ENCODE assay signal across 31 cellular contexts in genomic region chr6:107207251-107207890, GRCh38.
"Had no signal": no experiment of that assay in that cellular context is flagged by ENCODE, and none has a peak within 500 bp of the region (broad histone marks: within the 10 kb centered on the region; RNA-seq: fewer than 3 reads in every experiment).

No MANE protein-coding gene starts in this region.

- H3K27ac ChIP-seq: body of pancreas, esophagus muscularis mucosa, gastroesophageal sphincter, heart right ventricle, hepatocyte, VCaP had no signal

- H3K9me3 Mint-ChIP-seq: activated CD4-positive, alpha-beta T cell treated with anti-CD3 and anti-CD28 coated beads, Interleukin-2, amount 10 ng/mL, durations not matched to agents 24 days and 14 days; activated T-helper 17 cell treated with anti-CD3 and anti-CD28 coated beads, Interleukin-2, amount 50 U/mL, for 72 hours had no signal

- DNase-seq: activated B cell treated with CpG ODN at 0.5 μM for 24 hours; activated CD4-positive, alpha-beta T cell treated with anti-CD3 and anti-CD28 coated beads, Interleukin-2, amount 10 ng/mL, durations not matched to agents 24 days and 14 days; activated CD4-positive, alpha-beta T cell treated with anti-CD3 and anti-CD28 coated beads, Interleukin-2, amount 50 U/mL, for 4 hours; activated CD8-positive, alpha-beta memory T cell treated with anti-CD3 and anti-CD28 coated beads for 24 hours; activated CD8-positive, alpha-beta T cell treated with anti-CD3 and anti-CD28 coated beads for 36 hours; activated effector memory CD4-positive, alpha-beta T cell treated with Interleukin-2 at 50 U/mL for 16 hours; activated gamma-delta T cell treated with Interleukin-2 at 50 U/mL for 16 hours; activated naive CD4-positive, alpha-beta T cell treated with anti-CD3 and anti-CD28 coated beads, Interleukin-2, amount 50 U/mL, for 16 hours; activated naive CD4-positive, alpha-beta T cell treated with Interleukin-2 at 50 U/mL for 16 hours; activated T-cell treated with anti-CD3 and anti-CD28 coated beads, Interleukin-2, amount 50 U/mL, for 4 hours; amygdala; aorta; body of pancreas; caudate nucleus; cortex of kidney; dermis blood vessel endothelial cell; effector CD4-positive, alpha-beta T cell; effector memory CD8-positive, alpha-beta T cell; erythroblast; foreskin melanocyte; heart right ventricle; T-helper 2 cell had no signal

- ATAC-seq: activated CD4-positive, CD25-positive, alpha-beta regulatory T cell treated with anti-CD3 and anti-CD28 coated beads, Interleukin-2, amount 50 U/mL, for 24 hours; activated CD8-positive, alpha-beta T cell treated with anti-CD3 and anti-CD28 coated beads for 36 hours; activated T-cell treated with anti-CD3 and anti-CD28 coated beads, Interleukin-2, amount 50 U/mL, for 4 hours; activated T-helper 17 cell treated with anti-CD3 and anti-CD28 coated beads, Interleukin-2, amount 50 U/mL, for 72 hours; body of pancreas; effector memory CD8-positive, alpha-beta T cell; gastroesophageal sphincter; heart right ventricle had no signal

- H3K4me2 ChIP-seq: hepatocyte had no signal

- H3K79me2 ChIP-seq: hepatocyte had no signal

- FAIRE-seq: colon, TTC549 had no signal

- H3K27me3 Mint-ChIP-seq: activated B cell treated with CpG ODN at 0.5 μM for 24 hours; activated CD4-positive, alpha-beta T cell treated with anti-CD3 and anti-CD28 coated beads, Interleukin-2, amount 10 ng/mL, durations not matched to agents 24 days and 14 days; activated CD8-positive, alpha-beta T cell treated with anti-CD3 and anti-CD28 coated beads for 36 hours; activated naive CD8-positive, alpha-beta T cell; activated T-helper 17 cell treated with anti-CD3 and anti-CD28 coated beads, Interleukin-2, amount 50 U/mL, for 72 hours; effector memory CD8-positive, alpha-beta T cell had no signal

- H3K27me3 ChIP-seq: body of pancreas, esophagus muscularis mucosa, gastroesophageal sphincter, heart right ventricle, hepatocyte had no signal

- H2AFZ ChIP-seq: hepatocyte had no signal

- H3K4me3 ChIP-seq: body of pancreas, esophagus muscularis mucosa, gastroesophageal sphincter, heart right ventricle, hepatocyte had no signal

- H3K9me3 ChIP-seq: body of pancreas, gastroesophageal sphincter had no signal

- H3K4me1 Mint-ChIP-seq: activated B cell treated with CpG ODN at 0.5 μM for 24 hours; activated CD4-positive, alpha-beta T cell treated with anti-CD3 and anti-CD28 coated beads, Interleukin-2, amount 10 ng/mL, durations not matched to agents 24 days and 14 days; activated T-helper 17 cell treated with anti-CD3 and anti-CD28 coated beads, Interleukin-2, amount 50 U/mL, for 72 hours had no signal

- H3K27ac Mint-ChIP-seq: activated B cell treated with CpG ODN at 0.5 μM for 24 hours; activated CD4-positive, alpha-beta T cell treated with anti-CD3 and anti-CD28 coated beads, Interleukin-2, amount 10 ng/mL, durations not matched to agents 24 days and 14 days; activated CD8-positive, alpha-beta T cell treated with anti-CD3 and anti-CD28 coated beads for 36 hours; activated naive CD8-positive, alpha-beta T cell; activated T-helper 17 cell treated with anti-CD3 and anti-CD28 coated beads, Interleukin-2, amount 50 U/mL, for 72 hours; effector memory CD8-positive, alpha-beta T cell had no signal

- H3K4me3 Mint-ChIP-seq: activated B cell treated with CpG ODN at 0.5 μM for 24 hours; activated CD4-positive, alpha-beta T cell treated with anti-CD3 and anti-CD28 coated beads, Interleukin-2, amount 10 ng/mL, durations not matched to agents 24 days and 14 days; activated CD8-positive, alpha-beta T cell treated with anti-CD3 and anti-CD28 coated beads for 36 hours; activated naive CD8-positive, alpha-beta T cell; activated T-cell treated with anti-CD3 and anti-CD28 coated beads, Interleukin-2, amount 50 U/mL, for 4 hours; activated T-helper 17 cell treated with anti-CD3 and anti-CD28 coated beads, Interleukin-2, amount 50 U/mL, for 72 hours; effector memory CD8-positive, alpha-beta T cell had no signal
